Comparison of ENCODE assay signal across 11 cellular contexts in the genomic region with DNA sequence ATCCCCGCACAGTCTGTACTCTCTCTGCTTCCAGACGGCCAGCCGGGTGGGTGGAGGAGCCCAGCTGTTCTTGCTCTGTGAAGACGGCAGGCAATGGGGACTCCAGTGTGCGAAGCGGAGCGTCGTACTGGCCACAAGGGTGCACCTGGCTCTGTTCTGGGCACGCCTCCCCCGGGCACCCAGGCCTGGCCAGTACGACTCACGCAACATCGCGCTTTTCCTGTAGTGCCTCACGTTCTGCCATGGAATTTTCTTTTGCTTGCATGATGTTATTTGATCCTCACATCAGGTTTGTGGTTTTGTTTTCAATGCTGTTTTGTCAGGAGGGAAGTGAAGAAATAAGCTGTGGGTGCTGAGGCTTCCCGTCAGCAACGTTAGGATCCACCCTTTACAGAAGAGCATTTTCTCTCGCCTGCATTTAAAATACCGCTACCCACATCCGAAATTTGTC.
DNase-seq lines count a peak whose midpoint lies in the region; ATAC-seq and TF ChIP-seq lines count a peak whose summit lies in the region.
"Had no signal": no experiment of that assay in that cellular context is flagged by ENCODE, and none has a peak within 500 bp of the region (broad histone marks: within the 10 kb centered on the region; RNA-seq: fewer than 3 reads in every experiment).

No MANE protein-coding gene starts in this region.

- CTCF ChIA-PET in WTC11 (lab: Charles Lee): no interaction called here
- CTCF ChIA-PET in activated CD8-positive, alpha-beta memory T cell treated with anti-CD3 and anti-CD28 coated beads, Interleukin-2, amount 10 ng/mL, durations not matched to agents 7 days and 5 days (lab: Charles Lee): no interaction called here
- CTCF ChIA-PET in CD4-positive, alpha-beta T cell (lab: Charles Lee): no interaction called here

- H3K27ac ChIP-seq in CD4-positive, alpha-beta T cell (ENCODE audit: low read depth, low read length): no peak overlapping the region

- no peaks in the 10 kb centered on the region for H3K27me3 ChIP-seq in CD4-positive, alpha-beta T cell (ENCODE audit: control insufficient read depth, insufficient read depth, low read length)

- H3K4me1 Mint-ChIP-seq in WTC11 (peaks cover 9% of the 10 kb centered on the region), progenitor cell of endocrine pancreas (ENCODE audit: low read depth) (no peaks in the 10 kb centered on the region)
- no peaks in the 10 kb centered on the region for H3K4me1 Mint-ChIP-seq in activated CD8-positive, alpha-beta memory T cell treated with anti-CD3 and anti-CD28 coated beads, Interleukin-2, amount 10 ng/mL, durations not matched to agents 7 days and 5 days
- no peaks in the 10 kb centered on the region for H3K4me1 Mint-ChIP-seq in CD4-positive, alpha-beta T cell (ENCODE audit: low read depth)

- no peaks in the 10 kb centered on the region for H3K9me3 ChIP-seq in CD4-positive, alpha-beta T cell (ENCODE audit: control insufficient read depth, low read length)
- H3K9me3 ChIP-seq: Caco-2 had no signal

- no peak for TF ChIP-seq CTCF in WTC11 (IDR thresholded peaks at IDR 0.05)
- TF ChIP-seq CTCF in progenitor cell of endocrine pancreas (IDR thresholded peaks at IDR 0.05; ENCODE audit: unreplicated experiment): no peak
- no peak for TF ChIP-seq CTCF in CD4-positive, alpha-beta T cell (IDR thresholded peaks at IDR 0.05)

- peak; percentile 98 for ATAC-seq in WTC11
- ATAC-seq in activated CD8-positive, alpha-beta memory T cell treated with anti-CD3 and anti-CD28 coated beads, Interleukin-2, amount 10 ng/mL, durations not matched to agents 7 days and 5 days: no peak
- no peak for ATAC-seq in CD4-positive, alpha-beta T cell (ENCODE audit: poor library complexity)

- H3K36me3 Mint-ChIP-seq in WTC11: no peaks in the 10 kb centered on the region
- no peaks in the 10 kb centered on the region for H3K36me3 Mint-ChIP-seq in activated CD8-positive, alpha-beta memory T cell treated with anti-CD3 and anti-CD28 coated beads, Interleukin-2, amount 10 ng/mL, durations not matched to agents 7 days and 5 days
- no peaks in the 10 kb centered on the region for H3K36me3 Mint-ChIP-seq in progenitor cell of endocrine pancreas (ENCODE audit: insufficient read depth)
- no peaks in the 10 kb centered on the region for H3K36me3 Mint-ChIP-seq in CD4-positive, alpha-beta T cell (ENCODE audit: low read depth)

- peak; percentile 8 for DNase-seq in COLO668 (lab: John Stamatoyannopoulos, UW; ENCODE audit: unreplicated experiment)
- peak; percentile 1 for DNase-seq in LHCN-M2 (ENCODE audit: low read depth)
- DNase-seq in WTC11 (ENCODE audit: low spot score): peak; percentile 19
- DNase-seq in myocyte (ENCODE audit: low read depth): peak; percentile 23
- DNase-seq in activated CD8-positive, alpha-beta memory T cell treated with anti-CD3 and anti-CD28 coated beads, Interleukin-2, amount 10 ng/mL, durations not matched to agents 7 days and 5 days: no peak
- DNase-seq in NCI-H1105 treated with DMSO at 0.1 percent for 48 hours (lab: John Stamatoyannopoulos, UW): no peak
- DNase-seq in progenitor cell of endocrine pancreas (ENCODE audit: low spot score, unreplicated experiment): no peak
- no peak for DNase-seq in CD4-positive, alpha-beta T cell
- DNase-seq: Caco-2; effector CD4-positive, alpha-beta T cell; Right ventricle myocardium superior had no signal

- H3K9me3 Mint-ChIP-seq in WTC11 (peaks cover 16% of the 10 kb centered on the region), progenitor cell of endocrine pancreas (ENCODE audit: low read depth) (peaks cover 13% of the 10 kb centered on the region)
- H3K9me3 Mint-ChIP-seq in activated CD8-positive, alpha-beta memory T cell treated with anti-CD3 and anti-CD28 coated beads, Interleukin-2, amount 10 ng/mL, durations not matched to agents 7 days and 5 days (ENCODE audit: low read depth): no peaks in the 10 kb centered on the region
- peaks cover 7% of the 10 kb centered on the region for H3K9me3 Mint-ChIP-seq in CD4-positive, alpha-beta T cell

- H3K27me3 Mint-ChIP-seq in WTC11 (ENCODE audit: low read depth): no peaks in the 10 kb centered on the region
- H3K27me3 Mint-ChIP-seq in activated CD8-positive, alpha-beta memory T cell treated with anti-CD3 and anti-CD28 coated beads, Interleukin-2, amount 10 ng/mL, durations not matched to agents 7 days and 5 days: no peaks in the 10 kb centered on the region
- no peaks in the 10 kb centered on the region for H3K27me3 Mint-ChIP-seq in progenitor cell of endocrine pancreas
- no peaks in the 10 kb centered on the region for H3K27me3 Mint-ChIP-seq in CD4-positive, alpha-beta T cell

- intact Hi-C loops in CD4-positive, alpha-beta T cell (cut with DNase I, micrococcal nuclease): no loop called here

- H3K4me3 Mint-ChIP-seq in WTC11: no peak overlapping the region
- no peak overlapping the region for H3K4me3 Mint-ChIP-seq in activated CD8-positive, alpha-beta memory T cell treated with anti-CD3 and anti-CD28 coated beads, Interleukin-2, amount 10 ng/mL, durations not matched to agents 7 days and 5 days
- no peak overlapping the region for H3K4me3 Mint-ChIP-seq in progenitor cell of endocrine pancreas (ENCODE audit: low read depth)
- no peak overlapping the region for H3K4me3 Mint-ChIP-seq in CD4-positive, alpha-beta T cell

- no peak overlapping the region for H3K27ac Mint-ChIP-seq in WTC11
- no peak overlapping the region for H3K27ac Mint-ChIP-seq in activated CD8-positive, alpha-beta memory T cell treated with anti-CD3 and anti-CD28 coated beads, Interleukin-2, amount 10 ng/mL, durations not matched to agents 7 days and 5 days
- H3K27ac Mint-ChIP-seq in progenitor cell of endocrine pancreas: no peak overlapping the region
- no peak overlapping the region for H3K27ac Mint-ChIP-seq in CD4-positive, alpha-beta T cell

- POLR2A ChIA-PET in WTC11 (lab: Charles Lee): no interaction called here
- POLR2A ChIA-PET in CD4-positive, alpha-beta T cell (lab: Charles Lee): no interaction called here

TF ChIP-seq in WTC11, 78 proteins besides CTCF, POLR2A, EP300 and RAD21:
- TF ChIP-seq JUN (CRISPR knock-in tag; IDR thresholded peaks at IDR 0.05) (no peak), ETV6 (CRISPR knock-in tag; IDR thresholded peaks at IDR 0.05) (no peak)
- TF ChIP-seq, protein P1, sequence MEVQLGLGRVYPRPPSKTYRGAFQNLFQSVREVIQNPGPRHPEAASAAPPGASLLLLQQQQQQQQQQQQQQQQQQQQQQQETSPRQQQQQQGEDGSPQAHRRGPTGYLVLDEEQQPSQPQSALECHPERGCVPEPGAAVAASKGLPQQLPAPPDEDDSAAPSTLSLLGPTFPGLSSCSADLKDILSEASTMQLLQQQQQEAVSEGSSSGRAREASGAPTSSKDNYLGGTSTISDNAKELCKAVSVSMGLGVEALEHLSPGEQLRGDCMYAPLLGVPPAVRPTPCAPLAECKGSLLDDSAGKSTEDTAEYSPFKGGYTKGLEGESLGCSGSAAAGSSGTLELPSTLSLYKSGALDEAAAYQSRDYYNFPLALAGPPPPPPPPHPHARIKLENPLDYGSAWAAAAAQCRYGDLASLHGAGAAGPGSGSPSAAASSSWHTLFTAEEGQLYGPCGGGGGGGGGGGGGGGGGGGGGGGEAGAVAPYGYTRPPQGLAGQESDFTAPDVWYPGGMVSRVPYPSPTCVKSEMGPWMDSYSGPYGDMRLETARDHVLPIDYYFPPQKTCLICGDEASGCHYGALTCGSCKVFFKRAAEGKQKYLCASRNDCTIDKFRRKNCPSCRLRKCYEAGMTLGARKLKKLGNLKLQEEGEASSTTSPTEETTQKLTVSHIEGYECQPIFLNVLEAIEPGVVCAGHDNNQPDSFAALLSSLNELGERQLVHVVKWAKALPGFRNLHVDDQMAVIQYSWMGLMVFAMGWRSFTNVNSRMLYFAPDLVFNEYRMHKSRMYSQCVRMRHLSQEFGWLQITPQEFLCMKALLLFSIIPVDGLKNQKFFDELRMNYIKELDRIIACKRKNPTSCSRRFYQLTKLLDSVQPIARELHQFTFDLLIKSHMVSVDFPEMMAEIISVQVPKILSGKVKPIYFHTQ (CRISPR knock-in tag; IDR thresholded peaks at IDR 0.05): no peak
- TF ChIP-seq, protein P2, sequence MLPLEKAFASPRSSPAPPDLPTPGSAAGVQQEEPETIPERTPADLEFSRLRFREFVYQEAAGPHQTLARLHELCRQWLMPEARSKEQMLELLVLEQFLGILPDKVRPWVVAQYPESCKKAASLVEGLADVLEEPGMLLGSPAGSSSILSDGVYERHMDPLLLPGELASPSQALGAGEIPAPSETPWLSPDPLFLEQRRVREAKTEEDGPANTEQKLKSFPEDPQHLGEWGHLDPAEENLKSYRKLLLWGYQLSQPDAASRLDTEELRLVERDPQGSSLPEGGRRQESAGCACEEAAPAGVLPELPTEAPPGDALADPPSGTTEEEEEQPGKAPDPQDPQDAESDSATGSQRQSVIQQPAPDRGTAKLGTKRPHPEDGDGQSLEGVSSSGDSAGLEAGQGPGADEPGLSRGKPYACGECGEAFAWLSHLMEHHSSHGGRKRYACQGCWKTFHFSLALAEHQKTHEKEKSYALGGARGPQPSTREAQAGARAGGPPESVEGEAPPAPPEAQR (CRISPR knock-in tag; IDR thresholded peaks at IDR 0.05): no peak
- TF ChIP-seq, protein P3, sequence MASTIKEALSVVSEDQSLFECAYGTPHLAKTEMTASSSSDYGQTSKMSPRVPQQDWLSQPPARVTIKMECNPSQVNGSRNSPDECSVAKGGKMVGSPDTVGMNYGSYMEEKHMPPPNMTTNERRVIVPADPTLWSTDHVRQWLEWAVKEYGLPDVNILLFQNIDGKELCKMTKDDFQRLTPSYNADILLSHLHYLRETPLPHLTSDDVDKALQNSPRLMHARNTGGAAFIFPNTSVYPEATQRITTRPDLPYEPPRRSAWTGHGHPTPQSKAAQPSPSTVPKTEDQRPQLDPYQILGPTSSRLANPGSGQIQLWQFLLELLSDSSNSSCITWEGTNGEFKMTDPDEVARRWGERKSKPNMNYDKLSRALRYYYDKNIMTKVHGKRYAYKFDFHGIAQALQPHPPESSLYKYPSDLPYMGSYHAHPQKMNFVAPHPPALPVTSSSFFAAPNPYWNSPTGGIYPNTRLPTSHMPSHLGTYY (CRISPR knock-in tag; IDR thresholded peaks at IDR 0.05): no peak
- TF ChIP-seq, protein P4, sequence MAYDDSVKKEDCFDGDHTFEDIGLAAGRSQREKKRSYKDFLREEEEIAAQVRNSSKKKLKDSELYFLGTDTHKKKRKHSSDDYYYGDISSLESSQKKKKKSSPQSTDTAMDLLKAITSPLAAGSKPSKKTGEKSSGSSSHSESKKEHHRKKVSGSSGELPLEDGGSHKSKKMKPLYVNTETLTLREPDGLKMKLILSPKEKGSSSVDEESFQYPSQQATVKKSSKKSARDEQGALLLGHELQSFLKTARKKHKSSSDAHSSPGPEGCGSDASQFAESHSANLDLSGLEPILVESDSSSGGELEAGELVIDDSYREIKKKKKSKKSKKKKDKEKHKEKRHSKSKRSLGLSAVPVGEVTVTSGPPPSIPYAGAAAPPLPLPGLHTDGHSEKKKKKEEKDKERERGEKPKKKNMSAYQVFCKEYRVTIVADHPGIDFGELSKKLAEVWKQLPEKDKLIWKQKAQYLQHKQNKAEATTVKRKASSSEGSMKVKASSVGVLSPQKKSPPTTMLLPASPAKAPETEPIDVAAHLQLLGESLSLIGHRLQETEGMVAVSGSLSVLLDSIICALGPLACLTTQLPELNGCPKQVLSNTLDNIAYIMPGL (CRISPR knock-in tag; IDR thresholded peaks at IDR 0.05): no peak

Comparison
In these comparisons a context has a peak if more than half of its experiments do, and no peak if none do; other contexts are left out.
1. DNase-seq: peak in COLO668 (single experiment), LHCN-M2 (single experiment), WTC11 (single experiment) and myocyte (single experiment); none in activated CD8-positive, alpha-beta memory T cell treated with anti-CD3 and anti-CD28 coated beads, Interleukin-2, amount 10 ng/mL, durations not matched to agents 7 days and 5 days (single experiment), NCI-H1105 treated with DMSO at 0.1 percent for 48 hours (single experiment), progenitor cell of endocrine pancreas (single experiment) and CD4-positive, alpha-beta T cell (0 of 10).